8 cellular contexts compared by ENCODE assay signal in genomic region chr11:122796128-122796717, GRCh38. TPM values are rescaled to one million over a fixed set of nuclear protein-coding genes. Genes with fewer than 3 reads are reported as not detected.
DNase-seq lines count a peak whose midpoint lies in the region; ATAC-seq and TF ChIP-seq lines count a peak whose summit lies in the region.

No MANE protein-coding gene starts in this region.

- intact Hi-C loops in vagina (cut with DNase I): loop anchor here (10.0 kb wide), 1 partner anchor 59 kb away; no protein-coding TSS in a partner anchor

- H3K27me3 Mint-ChIP-seq in osteocyte (ENCODE audit: unreplicated experiment): no peaks in the 10 kb centered on the region

- ATAC-seq in esophagus mucosa (peak; percentile 77), HG03135 (IDR thresholded peaks at IDR 0.05; ENCODE audit: unreplicated experiment) (no peak)

- no peak overlapping the region for H3K4me3 Mint-ChIP-seq in osteocyte (ENCODE audit: unreplicated experiment)

- DNase-seq in ELR (ENCODE audit: low read depth) (peak; percentile 63), H4 (ENCODE audit: low spot score) (peak; percentile 39), NCI-H2029 treated with DMSO at 0.1 percent for 48 hours (lab: John Stamatoyannopoulos, UW) (peak; percentile 10), osteocyte (ENCODE audit: extremely low spot score, unreplicated experiment) (no peak), vagina (ENCODE audit: extremely low spot score in 2 of 2) (no peak)
- DNase-seq in activated CD8-positive, alpha-beta memory T cell treated with anti-CD3 and anti-CD28 coated beads for 4 hours (ENCODE audit: low read depth in 2 of 2): peak; percentile 52 to 59

- peaks cover 7% of the 10 kb centered on the region for H3K4me1 ChIP-seq in vagina

- peaks cover 21% of the 10 kb centered on the region for H3K36me3 Mint-ChIP-seq in osteocyte (ENCODE audit: unreplicated experiment)

- no peak overlapping the region for H3K4me3 ChIP-seq in vagina

- no peak for TF ChIP-seq POLR2A in vagina (IDR thresholded peaks at IDR 0.05)

- no peaks in the 10 kb centered on the region for H3K27me3 ChIP-seq in vagina

- H3K9me3 ChIP-seq in vagina: no peaks in the 10 kb centered on the region

- H3K4me1 Mint-ChIP-seq in osteocyte (ENCODE audit: unreplicated experiment): peaks cover 23% of the 10 kb centered on the region

- TF ChIP-seq CTCF in osteocyte (IDR thresholded peaks at IDR 0.05) (peak; percentile 81), vagina (IDR thresholded peaks at IDR 0.05) (peak; percentile 56 to 70 (median 61))

- H3K9me3 Mint-ChIP-seq in osteocyte (ENCODE audit: unreplicated experiment): no peaks in the 10 kb centered on the region

- no peak overlapping the region for H3K27ac ChIP-seq in vagina

- no peaks in the 10 kb centered on the region for H3K36me3 ChIP-seq in vagina

- H3K27ac Mint-ChIP-seq in osteocyte (ENCODE audit: unreplicated experiment): no peak overlapping the region

RNA-seq across cellular contexts. Expression of gene CRTAM, which starts 42.1 kb away (rescaled TPM):
- total RNA-seq in H4 (2014; rRNA removed; shearing (Covaris generic)): not detected in 2 replicates
- total RNA-seq in esophagus mucosa (not detected), osteocyte (not detected in 2 replicates), vagina (not detected)

Comparison
In these comparisons a context has a peak if more than half of its experiments do, and no peak if none do; other contexts are left out.
1. DNase-seq: peak in ELR (single experiment), H4 (single experiment), NCI-H2029 treated with DMSO at 0.1 percent for 48 hours (single experiment) and activated CD8-positive, alpha-beta memory T cell treated with anti-CD3 and anti-CD28 coated beads for 4 hours (2 of 2); none in osteocyte (single experiment) and vagina (0 of 2).